ENCODE assay signal across 23 cellular contexts in genomic region chr9:8140557-8140956, GRCh38.
"Had no signal": no experiment of that assay in that cellular context is flagged by ENCODE, and none has a peak within 500 bp of the region (broad histone marks: within the 10 kb centered on the region; RNA-seq: fewer than 3 reads in every experiment).

No MANE protein-coding gene starts in this region.

- ATAC-seq: activated naive CD4-positive, alpha-beta T cell treated with anti-CD3 and anti-CD28 coated beads, Interleukin-2, amount 50 U/mL, for 72 hours; esophagus mucosa; pancreas; sciatic nerve had no signal

- DNase-seq: activated CD4-positive, alpha-beta memory T cell treated with anti-CD3 and anti-CD28 coated beads for 36 hours; activated CD4-positive, alpha-beta T cell treated with anti-CD3 and anti-CD28 coated beads, Interleukin-2, amount 10 ng/mL, durations not matched to agents 24 days and 14 days; activated CD4-positive, CD25-positive, alpha-beta regulatory T cell treated with anti-CD3 and anti-CD28 coated beads, Interleukin-2, amount 50 U/mL, for 72 hours; activated CD8-positive, alpha-beta memory T cell treated with anti-CD3 and anti-CD28 coated beads, Interleukin-2, amount 50 U/mL, for 4 hours; activated T-cell treated with anti-CD3 and anti-CD28 coated beads, Interleukin-2, amount 50 U/mL, for 24 hours; central memory CD4-positive, alpha-beta T cell; endodermal cell; foreskin fibroblast; head of caudate nucleus; hippocampal formation; left ventricle myocardium inferior; naive B cell; nucleus accumbens; pancreas; retina; stimulated activated CD4-positive, alpha-beta T cell treated with anti-CD3 and anti-CD28 coated beads, Interleukin-12 subunit alpha, Interleukin-12 subunit beta, amount 100 ng/mL, for 4 hours; stimulated activated CD4-positive, alpha-beta T cell treated with anti-CD3 and anti-CD28 coated beads, Interleukin-4, amount 100 ng/mL, for 1 hour; substantia nigra; T1000; WERI-Rb-1 had no signal
